In the genomic region with DNA sequence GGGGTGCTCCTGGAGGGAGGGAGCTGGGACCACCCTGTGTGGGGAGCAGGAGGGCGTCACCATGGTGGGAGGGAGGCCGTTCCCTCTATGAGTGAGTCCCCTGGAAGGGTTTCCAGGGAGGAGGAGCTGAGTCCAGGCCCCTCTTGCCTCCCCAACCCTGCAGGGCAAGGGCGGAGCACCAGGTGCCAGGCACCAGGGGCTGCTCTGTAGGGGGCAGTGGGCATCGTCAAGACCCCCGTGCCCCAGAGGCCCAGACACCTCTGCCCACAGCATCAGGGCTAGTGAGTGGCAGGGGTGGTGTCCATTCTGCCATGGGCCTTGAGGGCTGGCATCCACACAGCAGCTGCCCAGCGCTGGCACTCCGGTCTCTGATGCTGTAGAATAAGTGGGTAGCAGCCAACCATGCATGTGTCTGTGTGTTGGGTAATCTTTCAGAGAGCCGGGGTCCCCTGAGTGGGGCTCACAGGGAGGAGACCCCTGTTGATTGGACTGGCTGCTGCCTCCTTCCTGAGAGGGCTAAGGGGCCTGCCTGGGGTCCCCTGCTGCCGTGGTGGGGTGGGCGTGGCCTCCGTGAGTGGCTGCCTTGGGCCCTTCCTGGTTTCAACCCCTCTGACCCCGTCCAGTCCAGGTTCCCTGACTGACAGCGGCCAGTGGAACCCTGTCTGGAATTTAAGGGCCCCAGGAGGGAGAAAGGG, we compare ENCODE assay signal across 2 cellular contexts.
TF ChIP-seq lines count a peak whose summit lies in the region.

No MANE protein-coding gene starts in this region.

TF ChIP-seq in HepG2, 621 proteins besides CTCF, POLR2A, EP300 and RAD21:
- TF ChIP-seq IKZF1 (IDR thresholded peaks at IDR 0.05) (no peak), HNRNPL (IDR thresholded peaks at IDR 0.05; ENCODE audit: low read depth, low read length) (peak; percentile 63; the same call in 1 of the 2 replicates)

TF ChIP-seq in HEK293, 187 proteins besides CTCF, POLR2A, EP300 and RAD21:
- TF ChIP-seq, protein P1, sequence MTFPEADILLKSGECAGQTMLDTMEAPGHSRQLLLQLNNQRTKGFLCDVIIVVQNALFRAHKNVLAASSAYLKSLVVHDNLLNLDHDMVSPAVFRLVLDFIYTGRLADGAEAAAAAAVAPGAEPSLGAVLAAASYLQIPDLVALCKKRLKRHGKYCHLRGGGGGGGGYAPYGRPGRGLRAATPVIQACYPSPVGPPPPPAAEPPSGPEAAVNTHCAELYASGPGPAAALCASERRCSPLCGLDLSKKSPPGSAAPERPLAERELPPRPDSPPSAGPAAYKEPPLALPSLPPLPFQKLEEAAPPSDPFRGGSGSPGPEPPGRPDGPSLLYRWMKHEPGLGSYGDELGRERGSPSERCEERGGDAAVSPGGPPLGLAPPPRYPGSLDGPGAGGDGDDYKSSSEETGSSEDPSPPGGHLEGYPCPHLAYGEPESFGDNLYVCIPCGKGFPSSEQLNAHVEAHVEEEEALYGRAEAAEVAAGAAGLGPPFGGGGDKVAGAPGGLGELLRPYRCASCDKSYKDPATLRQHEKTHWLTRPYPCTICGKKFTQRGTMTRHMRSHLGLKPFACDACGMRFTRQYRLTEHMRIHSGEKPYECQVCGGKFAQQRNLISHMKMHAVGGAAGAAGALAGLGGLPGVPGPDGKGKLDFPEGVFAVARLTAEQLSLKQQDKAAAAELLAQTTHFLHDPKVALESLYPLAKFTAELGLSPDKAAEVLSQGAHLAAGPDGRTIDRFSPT (tag by site-specific recombination; IDR thresholded peaks at IDR 0.05) = 0 out of 2 replicates have a peak, but pooled peaks have one; percentile 24
- no peak for TF ChIP-seq HOXC10 (CRISPR knock-in tag; IDR thresholded peaks at IDR 0.05)
TF ChIP-seq in HEK293: peak in this region for 1.
